8 cellular contexts compared by ENCODE assay signal in the genomic region with DNA sequence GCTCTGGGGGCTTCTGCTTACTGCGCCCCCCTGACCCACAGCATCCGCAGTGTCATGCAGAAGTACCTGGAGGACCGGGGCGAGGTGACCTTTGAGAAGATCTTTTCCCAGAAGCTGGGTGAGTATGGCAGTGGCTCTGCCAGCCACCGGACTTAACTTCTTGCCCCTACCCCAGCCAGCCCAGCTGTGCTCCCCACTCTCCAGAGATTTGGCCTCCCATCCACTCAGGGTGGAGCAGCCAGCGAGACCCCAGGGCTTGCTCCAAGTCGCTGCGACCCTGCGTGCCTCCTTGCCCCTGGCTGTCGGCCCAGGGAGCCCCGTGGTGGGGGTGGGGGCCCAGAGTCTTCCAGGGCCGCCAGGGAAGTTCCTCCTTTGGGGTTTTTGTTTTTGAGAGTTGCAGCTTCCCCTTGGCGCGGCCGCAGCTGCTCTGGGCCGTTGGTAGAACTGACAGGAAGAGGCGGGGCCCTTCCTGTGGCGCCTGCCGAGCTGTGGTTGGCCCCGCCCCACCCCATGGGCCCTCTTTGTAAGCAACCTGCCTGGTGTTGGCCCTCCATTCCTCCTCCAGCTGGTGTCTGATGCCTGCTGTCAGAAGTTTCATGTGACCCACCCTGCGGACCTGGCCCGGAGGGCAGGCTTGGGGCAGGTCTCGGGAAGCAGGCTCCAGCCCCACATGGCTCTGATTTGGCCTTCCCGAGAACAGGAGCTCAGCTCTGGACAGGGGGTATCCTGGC. TPM values are rescaled to one million over a fixed set of nuclear protein-coding genes. Genes with fewer than 3 reads are reported as not detected.
DNase-seq lines count a peak whose midpoint lies in the region; ATAC-seq and TF ChIP-seq lines count a peak whose summit lies in the region.

No MANE protein-coding gene starts in this region.

- no peaks in the 10 kb centered on the region for H3K9me3 Mint-ChIP-seq in activated T-helper 17 cell treated with anti-CD3 and anti-CD28 coated beads, Interleukin-2, amount 50 U/mL, for 72 hours

- TF ChIP-seq CTCF in Panc1 (IDR thresholded peaks at IDR 0.05) (no peak), foreskin fibroblast (IDR thresholded peaks at IDR 0.05; ENCODE audit: low read depth, low read length) (no peak)

- H3K27ac Mint-ChIP-seq in activated T-helper 17 cell treated with anti-CD3 and anti-CD28 coated beads, Interleukin-2, amount 50 U/mL, for 72 hours = peak overlapping the region; percentile 83

- POLR2A ChIA-PET in Panc1 (lab: Charles Lee) = no interaction called here

- no TSS peak for BruUV-seq in Panc1 (replicated peaks; lab: Mats Ljungman, UMichigan)

- in situ Hi-C loops in Panc1 (cut with HindIII; ENCODE audit: low pct_unique_long_range_greater_than_20kb, low sequenced_read_pairs) = no loop called here

- H3K9me3 ChIP-seq in Panc1 (ENCODE audit: control insufficient read depth, insufficient read depth, low read depth, low read length) = no peaks in the 10 kb centered on the region

- H3K4me3 Mint-ChIP-seq in activated T-helper 17 cell treated with anti-CD3 and anti-CD28 coated beads, Interleukin-2, amount 50 U/mL, for 72 hours = peak overlapping the region; percentile 99

- peak; percentile 82 for ATAC-seq in HG03354 (IDR thresholded peaks at IDR 0.05; ENCODE audit: poor library complexity, severe bottlenecking, unreplicated experiment)
- ATAC-seq in Panc1 = peak; percentile 49
- ATAC-seq in activated T-helper 17 cell treated with anti-CD3 and anti-CD28 coated beads, Interleukin-2, amount 50 U/mL, for 72 hours (replicated peaks) = peak; percentile 95

- intact Hi-C loops in Panc1 (cut with micrococcal nuclease; ENCODE audit: unreplicated experiment) = no loop called here
- intact Hi-C loops in posterior vena cava (cut with DNase I) = no loop called here

- peaks cover 15% of the 10 kb centered on the region for H3K4me1 Mint-ChIP-seq in activated T-helper 17 cell treated with anti-CD3 and anti-CD28 coated beads, Interleukin-2, amount 50 U/mL, for 72 hours

- H3K27me3 Mint-ChIP-seq in activated T-helper 17 cell treated with anti-CD3 and anti-CD28 coated beads, Interleukin-2, amount 50 U/mL, for 72 hours = no peaks in the 10 kb centered on the region

- H3K36me3 Mint-ChIP-seq in activated T-helper 17 cell treated with anti-CD3 and anti-CD28 coated beads, Interleukin-2, amount 50 U/mL, for 72 hours (ENCODE audit: low read depth) = peaks cover 88% of the 10 kb centered on the region

- H3K4me1 ChIP-seq in Panc1 (ENCODE audit: control insufficient read depth, insufficient read depth, low read length) (peaks cover 14% of the 10 kb centered on the region), urinary bladder (ENCODE audit: insufficient read depth) (no peaks in the 10 kb centered on the region)

- no peaks in the 10 kb centered on the region for H3K27me3 ChIP-seq in Panc1 (ENCODE audit: control insufficient read depth, insufficient read depth, low read length)

- 13% methylated on average over 24 of the region's 24 CpGs for WGBS in urinary bladder

- peak; percentile 91 for DNase-seq in AG20443 (ENCODE audit: low spot score)
- peak; percentile 97 for DNase-seq in GM19238 (ENCODE audit: insufficient read length, low spot score)
- DNase-seq in Panc1 (ENCODE audit: low read depth, low spot score) = no peak
- DNase-seq in foreskin fibroblast = peak; percentile 74 to 90
- DNase-seq in posterior vena cava (ENCODE audit: low spot score) = peak; percentile 97

- no peak overlapping the region for H3K4me3 ChIP-seq in Panc1 (ENCODE audit: low read depth in 2 of 2, low read length in 2 of 2)
- peak overlapping the region; percentile 39 to 44 for H3K4me3 ChIP-seq in foreskin fibroblast (ENCODE audit: low read depth in 1 of 2, low read length in 2 of 2)
- peak overlapping the region; percentile 15 for H3K4me3 ChIP-seq in urinary bladder (ENCODE audit: low read depth, low read length)

- CTCF ChIA-PET in Panc1 (lab: Charles Lee) = no interaction called here

- peak overlapping the region; percentile 57; the same call in 1 of the 2 replicates for H3K27ac ChIP-seq in Panc1 (ENCODE audit: low read length)
- peak overlapping the region; percentile 83 for H3K27ac ChIP-seq in urinary bladder (ENCODE audit: low read depth)

- H3K36me3 ChIP-seq in Panc1 (ENCODE audit: control insufficient read depth, insufficient read depth, low read length) (peaks cover 7% of the 10 kb centered on the region; the same call in 1 of the 2 replicates), urinary bladder (ENCODE audit: insufficient read depth) (peaks cover 4% of the 10 kb centered on the region)

RNA-seq across cellular contexts. Expression of a gene that starts 11.1 kb away (rescaled TPM):
- total RNA-seq in Panc1 (2021; ENCODE audit: unreplicated experiment) (103 TPM), posterior vena cava (10 to 100 TPM; 50.4 to 58.2 TPM), urinary bladder (21.1 TPM)
- 192 TPM for polyA plus RNA-seq in Panc1 (2012; ENCODE audit: insufficient read length)
- 100 to 1,000 TPM; 197 to 265 TPM for total RNA-seq in activated T-helper 17 cell treated with anti-CD3 and anti-CD28 coated beads, Interleukin-2, amount 50 U/mL, for 72 hours
- 66.3 TPM for polyA plus RNA-seq in urinary bladder

RNA-seq across cellular contexts. Expression of a gene that starts 11.7 kb away (rescaled TPM):
- 76.5 TPM for total RNA-seq in Panc1 (2021; ENCODE audit: unreplicated experiment)
- polyA plus RNA-seq in Panc1 (2012; ENCODE audit: insufficient read length) = 55.6 TPM
- total RNA-seq in activated T-helper 17 cell treated with anti-CD3 and anti-CD28 coated beads, Interleukin-2, amount 50 U/mL, for 72 hours = 100 to 1,000 TPM; 102 to 137 TPM
- total RNA-seq in posterior vena cava = 10 to 100 TPM; 40.7 to 42.8 TPM
- total RNA-seq in urinary bladder = 25.2 TPM
- 44.0 TPM for polyA plus RNA-seq in urinary bladder

RNA-seq across cellular contexts. Expression of a gene that starts 25.9 kb away (rescaled TPM):
- total RNA-seq in Panc1 (2021; ENCODE audit: unreplicated experiment) (79.8 TPM), posterior vena cava (10 to 100 TPM; 23.5 to 26.2 TPM), urinary bladder (23.6 TPM)
- 82.6 TPM for polyA plus RNA-seq in Panc1 (2012; ENCODE audit: insufficient read length)
- total RNA-seq in activated T-helper 17 cell treated with anti-CD3 and anti-CD28 coated beads, Interleukin-2, amount 50 U/mL, for 72 hours = 10 to 100 TPM; 15.8 to 22.0 TPM
- 52.7 TPM for polyA plus RNA-seq in urinary bladder

Comparison
In these comparisons a context has a peak if more than half of its experiments do, and no peak if none do; other contexts are left out.
1. H3K4me3 ChIP-seq: peak in foreskin fibroblast (2 of 2) and urinary bladder (single experiment); none in Panc1 (0 of 2).
2. Peak in every context shown above with its lines, with median percentiles within 50 percentile points of each other: ATAC-seq.